ENCODE assay signal across 1 cellular context in the genomic region with DNA sequence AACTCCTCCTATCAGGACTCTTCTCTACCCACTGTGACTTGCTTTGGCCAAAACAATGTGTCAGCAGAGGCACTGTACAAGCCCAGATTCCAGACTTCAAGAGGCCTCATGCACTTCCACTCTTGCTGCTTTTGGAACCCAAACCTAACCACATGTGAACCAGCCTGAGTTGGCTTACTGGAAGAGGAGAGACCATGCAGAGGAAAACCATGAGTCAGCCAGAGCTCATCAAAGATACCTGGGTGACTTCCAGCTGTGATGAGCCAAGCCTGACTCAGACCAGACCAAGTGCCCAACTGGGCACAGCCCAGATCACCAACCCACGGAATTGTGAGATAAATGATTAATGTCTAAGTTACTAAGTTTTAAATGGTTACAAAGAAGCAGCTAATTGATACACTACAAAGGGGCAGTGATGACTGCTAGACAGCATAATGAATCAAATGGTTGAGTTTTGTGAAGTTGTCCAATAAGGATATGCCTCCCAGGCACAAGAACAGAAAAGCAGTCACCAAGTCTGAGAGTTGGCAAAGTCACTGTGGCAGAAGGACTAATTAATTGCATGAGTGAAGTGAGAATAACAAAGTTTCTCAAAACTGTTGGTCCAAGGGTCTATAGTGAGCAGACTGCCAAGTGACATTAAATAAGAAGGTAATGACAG.
TF ChIP-seq lines count a peak whose summit lies in the region.

No MANE protein-coding gene starts in this region.

TF ChIP-seq in A549, 52 proteins besides CTCF, POLR2A, EP300 and RAD21 (continued from another document):
- TF ChIP-seq, protein P1, sequence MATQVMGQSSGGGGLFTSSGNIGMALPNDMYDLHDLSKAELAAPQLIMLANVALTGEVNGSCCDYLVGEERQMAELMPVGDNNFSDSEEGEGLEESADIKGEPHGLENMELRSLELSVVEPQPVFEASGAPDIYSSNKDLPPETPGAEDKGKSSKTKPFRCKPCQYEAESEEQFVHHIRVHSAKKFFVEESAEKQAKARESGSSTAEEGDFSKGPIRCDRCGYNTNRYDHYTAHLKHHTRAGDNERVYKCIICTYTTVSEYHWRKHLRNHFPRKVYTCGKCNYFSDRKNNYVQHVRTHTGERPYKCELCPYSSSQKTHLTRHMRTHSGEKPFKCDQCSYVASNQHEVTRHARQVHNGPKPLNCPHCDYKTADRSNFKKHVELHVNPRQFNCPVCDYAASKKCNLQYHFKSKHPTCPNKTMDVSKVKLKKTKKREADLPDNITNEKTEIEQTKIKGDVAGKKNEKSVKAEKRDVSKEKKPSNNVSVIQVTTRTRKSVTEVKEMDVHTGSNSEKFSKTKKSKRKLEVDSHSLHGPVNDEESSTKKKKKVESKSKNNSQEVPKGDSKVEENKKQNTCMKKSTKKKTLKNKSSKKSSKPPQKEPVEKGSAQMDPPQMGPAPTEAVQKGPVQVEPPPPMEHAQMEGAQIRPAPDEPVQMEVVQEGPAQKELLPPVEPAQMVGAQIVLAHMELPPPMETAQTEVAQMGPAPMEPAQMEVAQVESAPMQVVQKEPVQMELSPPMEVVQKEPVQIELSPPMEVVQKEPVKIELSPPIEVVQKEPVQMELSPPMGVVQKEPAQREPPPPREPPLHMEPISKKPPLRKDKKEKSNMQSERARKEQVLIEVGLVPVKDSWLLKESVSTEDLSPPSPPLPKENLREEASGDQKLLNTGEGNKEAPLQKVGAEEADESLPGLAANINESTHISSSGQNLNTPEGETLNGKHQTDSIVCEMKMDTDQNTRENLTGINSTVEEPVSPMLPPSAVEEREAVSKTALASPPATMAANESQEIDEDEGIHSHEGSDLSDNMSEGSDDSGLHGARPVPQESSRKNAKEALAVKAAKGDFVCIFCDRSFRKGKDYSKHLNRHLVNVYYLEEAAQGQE (IDR thresholded peaks at IDR 0.05), result no peak
- TF ChIP-seq HDAC2 (IDR thresholded peaks at IDR 0.05), result no peak
- TF ChIP-seq, protein P2, sequence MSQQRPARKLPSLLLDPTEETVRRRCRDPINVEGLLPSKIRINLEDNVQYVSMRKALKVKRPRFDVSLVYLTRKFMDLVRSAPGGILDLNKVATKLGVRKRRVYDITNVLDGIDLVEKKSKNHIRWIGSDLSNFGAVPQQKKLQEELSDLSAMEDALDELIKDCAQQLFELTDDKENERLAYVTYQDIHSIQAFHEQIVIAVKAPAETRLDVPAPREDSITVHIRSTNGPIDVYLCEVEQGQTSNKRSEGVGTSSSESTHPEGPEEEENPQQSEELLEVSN (IDR thresholded peaks at IDR 0.05; ENCODE audit: borderline replicate concordance, low read depth), result no peak; the same call in 1 of the 2 replicates
